8 cellular contexts compared by ENCODE assay signal in genomic region chr6:2857185-2857579, GRCh38. TPM values are rescaled to one million over a fixed set of nuclear protein-coding genes. Genes with fewer than 3 reads are reported as not detected.
DNase-seq lines count a peak whose midpoint lies in the region; ATAC-seq and TF ChIP-seq lines count a peak whose summit lies in the region.
"Had no signal": no experiment of that assay in that cellular context is flagged by ENCODE, and none has a peak within 500 bp of the region (broad histone marks: within the 10 kb centered on the region; RNA-seq: fewer than 3 reads in every experiment).

No MANE protein-coding gene starts in this region.

- DNase-seq in GM12864 (ENCODE audit: low read depth) = no peak
- no peak for DNase-seq in SJSA1 (ENCODE audit: low read depth in 1 of 2, low spot score in 2 of 2)
- DNase-seq in caudate nucleus (lab: John Stamatoyannopoulos, UW) = no peak
- no peak for DNase-seq in NCI-H1417 treated with DMSO at 0.1 percent for 48 hours (lab: John Stamatoyannopoulos, UW)
- DNase-seq: T1000 had no signal

- H3K27ac ChIP-seq in SJSA1 = peak overlapping the region; percentile 80
- peak overlapping the region; percentile 53 to 57 for H3K27ac ChIP-seq in esophagus (ENCODE audit: low read depth in 2 of 2, low read length in 1 of 2)
- peak overlapping the region; percentile 62 for H3K27ac ChIP-seq in skeletal muscle tissue (ENCODE audit: low read depth, low read length)
- H3K27ac ChIP-seq in caudate nucleus (ENCODE audit: low read depth, low read length) = no peak overlapping the region

- ATAC-seq in GM21786 (IDR thresholded peaks at IDR 0.05; ENCODE audit: unreplicated experiment) = no peak

- TF ChIP-seq CTCF in GM12864 (IDR thresholded peaks at IDR 0.05; ENCODE audit: low read depth, low read length, missing control alignments) = no peak

- H3K9me3 ChIP-seq in SJSA1 (replicated peaks) = no peaks in the 10 kb centered on the region
- H3K9me3 ChIP-seq in esophagus (ENCODE audit: control insufficient read depth in 2 of 2, insufficient read depth in 1 of 2, low read depth in 1 of 2, low read length in 1 of 2) = no peaks in the 10 kb centered on the region
- no peaks in the 10 kb centered on the region for H3K9me3 ChIP-seq in skeletal muscle tissue (ENCODE audit: control insufficient read depth in 3 of 3, low read length in 3 of 3)

- H3K27me3 ChIP-seq in SJSA1 (replicated peaks) (no peaks in the 10 kb centered on the region), esophagus (ENCODE audit: control insufficient read depth in 1 of 2, insufficient read depth in 2 of 2, low read length in 2 of 2) (no peaks in the 10 kb centered on the region), skeletal muscle tissue (ENCODE audit: control insufficient read depth in 3 of 3, insufficient read depth in 3 of 3, low read length in 3 of 3) (no peaks in the 10 kb centered on the region)

- H3K4me1 ChIP-seq in SJSA1 (replicated peaks) = peaks cover 49% of the 10 kb centered on the region
- peaks cover 0 to 1% of the 10 kb centered on the region in 2 donors for H3K4me1 ChIP-seq in esophagus (ENCODE audit: control insufficient read depth in 2 of 2, insufficient read depth in 2 of 2, low read length in 1 of 2)
- H3K4me1 ChIP-seq in skeletal muscle tissue (ENCODE audit: control insufficient read depth in 3 of 3, insufficient read depth in 3 of 3, low read length in 3 of 3) = peaks cover 19 to 32% (median 30%) of the 10 kb centered on the region in 3 donors

- WGBS in esophagus, 2 donors = 79 to 85% methylated on average over 7 of the region's 7 CpGs

- no peak overlapping the region for H3K9ac ChIP-seq in skeletal muscle tissue (ENCODE audit: low read depth in 1 of 3, low read length in 3 of 3)

- H3K4me3 ChIP-seq in GM12864 (ENCODE audit: low read depth, low read length) = peak overlapping the region; percentile 18
- H3K4me3 ChIP-seq in SJSA1 = no peak overlapping the region
- no peak overlapping the region for H3K4me3 ChIP-seq in esophagus (ENCODE audit: low read depth in 1 of 2, low read length in 2 of 2)
- no peak overlapping the region for H3K4me3 ChIP-seq in skeletal muscle tissue (ENCODE audit: low read length in 3 of 3)

- H3K36me3 ChIP-seq in SJSA1 = no peaks in the 10 kb centered on the region
- H3K36me3 ChIP-seq in esophagus (ENCODE audit: control insufficient read depth in 2 of 2, insufficient read depth in 2 of 2, low read length in 1 of 2) = no peaks in the 10 kb centered on the region
- H3K36me3 ChIP-seq in skeletal muscle tissue (ENCODE audit: control insufficient read depth in 3 of 3, insufficient read depth in 3 of 3, low read length in 3 of 3) = no peaks in the 10 kb centered on the region

RNA-seq across cellular contexts. Expression of gene SERPINB1, which starts 15.5 kb away (rescaled TPM):
- 22.6 and 28.0 TPM in 2 replicates for total RNA-seq in SJSA1 (2014; rRNA removed; shearing (Covaris generic))
- 100 to 1,000 TPM; 302 to 549 TPM for polyA plus RNA-seq in esophagus
- total RNA-seq in skeletal muscle tissue = 11.5 TPM

RNA-seq across cellular contexts. Expression of gene SERPINB9, which starts 45.9 kb away (rescaled TPM):
- total RNA-seq in SJSA1 (2014; rRNA removed; shearing (Covaris generic)) = 5.0 and 6.8 TPM in 2 replicates
- polyA plus RNA-seq in esophagus = 1 to 10 TPM; 1.7 to 4.3 TPM
- 3.1 TPM for total RNA-seq in skeletal muscle tissue
